ENCODE assay signal across 35 cellular contexts in genomic region chr1:43722825-43723224, GRCh38.
"Had no signal": no experiment of that assay in that cellular context is flagged by ENCODE, and none has a peak within 500 bp of the region (broad histone marks: within the 10 kb centered on the region; RNA-seq: fewer than 3 reads in every experiment).

No MANE protein-coding gene starts in this region.

- FAIRE-seq: colon, endometrium, endothelial cell of umbilical vein, TTC549 had no signal

- H3K27me3 ChIP-seq: adrenal gland, body of pancreas, esophagus squamous epithelium, gastroesophageal sphincter, heart right ventricle had no signal

- H3K4me1 ChIP-seq: body of pancreas had no signal

- H3K4me3 ChIP-seq: adrenal gland, body of pancreas, esophagus squamous epithelium, gastroesophageal sphincter, heart right ventricle had no signal

- H3K27ac ChIP-seq: adrenal gland, body of pancreas, epithelial cell of prostate, esophagus squamous epithelium, gastroesophageal sphincter, heart right ventricle, VCaP had no signal

- H3K4me3 Mint-ChIP-seq: activated B cell treated with CpG ODN at 0.5 μM for 24 hours; activated CD4-positive, alpha-beta memory T cell treated with anti-CD3 and anti-CD28 coated beads for 36 hours; activated CD4-positive, alpha-beta T cell treated with anti-CD3 and anti-CD28 coated beads, Interleukin-2, amount 10 ng/mL, durations not matched to agents 24 days and 14 days; activated naive CD4-positive, alpha-beta T cell treated with anti-CD3 and anti-CD28 coated beads for 36 hours; activated naive CD4-positive, alpha-beta T cell treated with anti-CD3 and anti-CD28 coated beads, Interleukin-2, amount 50 U/mL, for 24 hours; activated naive CD8-positive, alpha-beta T cell treated with anti-CD3 and anti-CD28 coated beads for 36 hours; activated naive CD8-positive, alpha-beta T cell treated with anti-CD3 and anti-CD28 coated beads, Interleukin-2, amount 50 U/mL, for 24 hours; activated T-helper 1 cell treated with anti-CD3 and anti-CD28 coated beads, Interleukin-12 subunit alpha, Interleukin-12 subunit beta, Interleukin-2, Interleukin-4 antibody, amounts not matched to agents 30 ng/mL and 10 ng/mL and 1 ng/mL, durations not matched to agents 14 hours and 24 hours and 36 hours; effector memory CD8-positive, alpha-beta T cell; T-helper 17 cell; T-helper 2 cell treated with Interferon-gamma antibody and Interleukin-4, amounts not matched to agents 5 μg/mL and 100 μg/mL, for 36 hours had no signal

- H3K36me3 ChIP-seq: adrenal gland, esophagus squamous epithelium had no signal

- H3K4me1 Mint-ChIP-seq: activated CD4-positive, alpha-beta T cell treated with anti-CD3 and anti-CD28 coated beads, Interleukin-2, amount 10 ng/mL, durations not matched to agents 24 days and 14 days; activated naive CD4-positive, alpha-beta T cell treated with anti-CD3 and anti-CD28 coated beads, Interleukin-2, amount 50 U/mL, for 24 hours; activated naive CD8-positive, alpha-beta T cell treated with anti-CD3 and anti-CD28 coated beads, Interleukin-2, amount 50 U/mL, for 24 hours had no signal

- H3K27ac Mint-ChIP-seq: activated B cell treated with CpG ODN at 0.5 μM for 24 hours; activated CD4-positive, alpha-beta memory T cell treated with anti-CD3 and anti-CD28 coated beads for 36 hours; activated CD4-positive, alpha-beta T cell treated with anti-CD3 and anti-CD28 coated beads, Interleukin-2, amount 10 ng/mL, durations not matched to agents 24 days and 14 days; activated naive CD4-positive, alpha-beta T cell treated with anti-CD3 and anti-CD28 coated beads for 36 hours; activated naive CD4-positive, alpha-beta T cell treated with anti-CD3 and anti-CD28 coated beads, Interleukin-2, amount 50 U/mL, for 24 hours; activated naive CD8-positive, alpha-beta T cell treated with anti-CD3 and anti-CD28 coated beads for 36 hours; activated naive CD8-positive, alpha-beta T cell treated with anti-CD3 and anti-CD28 coated beads, Interleukin-2, amount 50 U/mL, for 24 hours; activated T-helper 2 cell treated with anti-CD3 and anti-CD28 coated beads, Interferon-gamma antibody, Interleukin-2, Interleukin-4, amounts not matched to agents 10 μg/mL and 5 μg/mL and 100 μg/mL, durations not matched to agents 14 hours and 24 hours and 36 hours; effector memory CD8-positive, alpha-beta T cell; T-helper 17 cell; T-helper 2 cell treated with Interferon-gamma antibody and Interleukin-4, amounts not matched to agents 5 μg/mL and 100 μg/mL, for 36 hours had no signal

- DNase-seq: activated B cell treated with CpG ODN at 0.5 μM for 24 hours; activated CD4-positive, alpha-beta memory T cell treated with anti-CD3 and anti-CD28 coated beads for 36 hours; activated CD4-positive, alpha-beta T cell treated with anti-CD3 and anti-CD28 coated beads, Interleukin-2, amount 10 ng/mL, durations not matched to agents 24 days and 14 days; activated effector memory CD4-positive, alpha-beta T cell treated with anti-CD3 and anti-CD28 coated beads, Interleukin-2, amount 50 U/mL, for 16 hours; activated naive CD4-positive, alpha-beta T cell treated with anti-CD3 and anti-CD28 coated beads for 36 hours; activated naive CD8-positive, alpha-beta T cell treated with anti-CD3 and anti-CD28 coated beads for 36 hours; activated naive CD8-positive, alpha-beta T cell treated with anti-CD3 and anti-CD28 coated beads, Interleukin-2, amount 50 U/mL, for 24 hours; activated T-cell treated with anti-CD3 and anti-CD28 coated beads, Interleukin-2, amount 50 U/mL, for 48 hours; adrenal gland; amygdala; aorta; body of pancreas; caudate nucleus; cortex of kidney; dermis blood vessel endothelial cell; effector CD4-positive, alpha-beta T cell; effector memory CD8-positive, alpha-beta T cell; esophagus squamous epithelium; foreskin melanocyte; heart right ventricle; T-helper 1 cell; T-helper 17 cell; T1000 had no signal

- H3K27me3 Mint-ChIP-seq: activated B cell treated with CpG ODN at 0.5 μM for 24 hours; activated CD4-positive, alpha-beta memory T cell treated with anti-CD3 and anti-CD28 coated beads for 36 hours; activated CD4-positive, alpha-beta T cell treated with anti-CD3 and anti-CD28 coated beads, Interleukin-2, amount 10 ng/mL, durations not matched to agents 24 days and 14 days; activated naive CD4-positive, alpha-beta T cell treated with anti-CD3 and anti-CD28 coated beads, Interleukin-2, amount 50 U/mL, for 24 hours; activated naive CD8-positive, alpha-beta T cell treated with anti-CD3 and anti-CD28 coated beads for 36 hours; activated naive CD8-positive, alpha-beta T cell treated with anti-CD3 and anti-CD28 coated beads, Interleukin-2, amount 50 U/mL, for 24 hours; effector memory CD8-positive, alpha-beta T cell; T-helper 17 cell had no signal

- H3K9me3 Mint-ChIP-seq: activated B cell treated with CpG ODN at 0.5 μM for 24 hours; activated CD4-positive, alpha-beta memory T cell treated with anti-CD3 and anti-CD28 coated beads for 36 hours; activated CD4-positive, alpha-beta T cell treated with anti-CD3 and anti-CD28 coated beads, Interleukin-2, amount 10 ng/mL, durations not matched to agents 24 days and 14 days; activated naive CD4-positive, alpha-beta T cell treated with anti-CD3 and anti-CD28 coated beads for 36 hours; activated naive CD4-positive, alpha-beta T cell treated with anti-CD3 and anti-CD28 coated beads, Interleukin-2, amount 50 U/mL, for 24 hours; activated naive CD8-positive, alpha-beta T cell treated with anti-CD3 and anti-CD28 coated beads for 36 hours; activated naive CD8-positive, alpha-beta T cell treated with anti-CD3 and anti-CD28 coated beads, Interleukin-2, amount 50 U/mL, for 24 hours; activated T-helper 1 cell treated with anti-CD3 and anti-CD28 coated beads, Interleukin-12 subunit alpha, Interleukin-12 subunit beta, Interleukin-2, Interleukin-4 antibody, amounts not matched to agents 30 ng/mL and 10 ng/mL and 1 ng/mL, durations not matched to agents 14 hours and 24 hours and 36 hours; activated T-helper 2 cell treated with anti-CD3 and anti-CD28 coated beads, Interferon-gamma antibody, Interleukin-2, Interleukin-4, amounts not matched to agents 10 μg/mL and 5 μg/mL and 100 μg/mL, durations not matched to agents 14 hours and 24 hours and 36 hours; effector memory CD8-positive, alpha-beta T cell; T-helper 2 cell treated with Interferon-gamma antibody and Interleukin-4, amounts not matched to agents 5 μg/mL and 100 μg/mL, for 36 hours had no signal

- ATAC-seq: activated CD4-positive, CD25-positive, alpha-beta regulatory T cell treated with anti-CD3 and anti-CD28 coated beads, Interleukin-2, amount 50 U/mL, for 24 hours; activated naive CD8-positive, alpha-beta T cell treated with anti-CD3 and anti-CD28 coated beads, Interleukin-2, amount 50 U/mL, for 24 hours; body of pancreas; effector memory CD8-positive, alpha-beta T cell; gastroesophageal sphincter; heart right ventricle; T-helper 17 cell had no signal

- H3K9me3 ChIP-seq: adrenal gland, body of pancreas, esophagus squamous epithelium, gastroesophageal sphincter, heart right ventricle had no signal
